Comparison of ENCODE assay signal across 9 cellular contexts in genomic region chr1:26161408-26162219, GRCh38. TPM values are rescaled to one million over a fixed set of nuclear protein-coding genes. Genes with fewer than 3 reads are reported as not detected.
A peak's percentile ranks its signal among the peaks of the same experiment; 100 is the strongest.
DNase-seq lines count a peak whose midpoint lies in the region; ATAC-seq and TF ChIP-seq lines count a peak whose summit lies in the region.
"Had no signal": no experiment of that assay in that cellular context is flagged by ENCODE, and none has a peak within 500 bp of the region (broad histone marks: within the 10 kb centered on the region; RNA-seq: fewer than 3 reads in every experiment).

No MANE protein-coding gene starts in this region.

- H3K4me1 Mint-ChIP-seq in CD4-positive, alpha-beta memory T cell = peaks cover under 1 to 11% (median 8%) of the 10 kb centered on the region in 4 donors

- no peak overlapping the region for H3K27ac Mint-ChIP-seq in CD4-positive, alpha-beta memory T cell

- DNase-seq in CD4-positive, alpha-beta memory T cell = peak in 4 of 5 donors; percentile 20 to 35 (median 26)
- peak; percentile 38 for DNase-seq in Jurkat, Clone E6-1 (ENCODE audit: low read depth, low spot score)
- DNase-seq in activated CD4-positive, CD25-positive, alpha-beta regulatory T cell treated with anti-CD3 and anti-CD28 coated beads, Interleukin-2, amount 50 U/mL, for 72 hours = peak; percentile 46
- peak in 1 of 3 donors; percentile 6 for DNase-seq in effector memory CD4-positive, alpha-beta T cell
- peak; percentile 70 for DNase-seq in lower lobe of right lung
- DNase-seq in stimulated activated CD8-positive, alpha-beta memory T cell treated with anti-CD3 and anti-CD28 coated beads, Interleukin-2, amount 100 ng/mL, for 48 hours (ENCODE audit: low read depth in 2 of 2) = peak; percentile 17 to 31

- no peaks in the 10 kb centered on the region for H3K9me3 Mint-ChIP-seq in CD4-positive, alpha-beta memory T cell

- H3K4me1 ChIP-seq in CD4-positive, alpha-beta memory T cell (ENCODE audit: insufficient read depth, low read length) = peaks cover 16% of the 10 kb centered on the region
- H3K4me1 ChIP-seq in effector memory CD4-positive, alpha-beta T cell (ENCODE audit: control insufficient read depth, insufficient read depth, low read length, poor library complexity, severe bottlenecking) = peaks cover 16% of the 10 kb centered on the region
- peaks cover 28% of the 10 kb centered on the region for H3K4me1 ChIP-seq in lower lobe of right lung

- no peaks in the 10 kb centered on the region for H3K36me3 ChIP-seq in CD4-positive, alpha-beta memory T cell (ENCODE audit: insufficient read depth, low read length)
- no peaks in the 10 kb centered on the region for H3K36me3 ChIP-seq in effector memory CD4-positive, alpha-beta T cell (ENCODE audit: control insufficient read depth, insufficient read depth, low read length)
- H3K36me3 ChIP-seq in lower lobe of right lung = no peaks in the 10 kb centered on the region

- no peaks in the 10 kb centered on the region for H3K9me3 ChIP-seq in CD4-positive, alpha-beta memory T cell (ENCODE audit: control insufficient read depth in 1 of 2, low read length in 2 of 2)
- H3K9me3 ChIP-seq in effector memory CD4-positive, alpha-beta T cell (ENCODE audit: control insufficient read depth, low read length) = no peaks in the 10 kb centered on the region
- no peaks in the 10 kb centered on the region for H3K9me3 ChIP-seq in lower lobe of right lung

- POLR2A ChIA-PET in CD4-positive, alpha-beta memory T cell (lab: Charles Lee; ENCODE audit: partially characterized antibody) = no interaction called here

- peak overlapping the region in 7 of 8 donors; percentile 40 to 74 (median 59) for H3K4me3 Mint-ChIP-seq in CD4-positive, alpha-beta memory T cell

- ATAC-seq in lower lobe of right lung = peak; percentile 62 to 77
- no peak for ATAC-seq in GM19328 (IDR thresholded peaks at IDR 0.05; ENCODE audit: unreplicated experiment)
- ATAC-seq in GM19467 (IDR thresholded peaks at IDR 0.05; ENCODE audit: unreplicated experiment) = no peak

- H3K27me3 ChIP-seq in CD4-positive, alpha-beta memory T cell (ENCODE audit: insufficient read depth, low read length) = peaks cover 7% of the 10 kb centered on the region
- peaks cover 34% of the 10 kb centered on the region for H3K27me3 ChIP-seq in effector memory CD4-positive, alpha-beta T cell (replicated peaks; ENCODE audit: control insufficient read depth, insufficient read depth, low read length, poor library complexity, severe bottlenecking)
- peaks cover 33% of the 10 kb centered on the region for H3K27me3 ChIP-seq in lower lobe of right lung (ENCODE audit: low read depth)

- no peak for TF ChIP-seq CTCF in lower lobe of right lung (IDR thresholded peaks at IDR 0.05)

- peaks cover 14 to 28% of the 10 kb centered on the region in 2 donors for H3K27me3 Mint-ChIP-seq in CD4-positive, alpha-beta memory T cell

- no peaks in the 10 kb centered on the region for H3K36me3 Mint-ChIP-seq in CD4-positive, alpha-beta memory T cell

- intact Hi-C loops in CD4-positive, alpha-beta memory T cell (cut with micrococcal nuclease) = no loop called here
- intact Hi-C loops in lower lobe of right lung (cut with DNase I) = no loop called here

- no peak overlapping the region for H3K27ac ChIP-seq in CD4-positive, alpha-beta memory T cell (ENCODE audit: low read depth, low read length)
- no peak overlapping the region for H3K27ac ChIP-seq in effector memory CD4-positive, alpha-beta T cell (ENCODE audit: insufficient read depth, low read length, poor library complexity, severe bottlenecking)
- H3K27ac ChIP-seq in lower lobe of right lung = peak overlapping the region; percentile 36
- H3K27ac ChIP-seq: KMS-11 had no signal

- H3K4me3 ChIP-seq in CD4-positive, alpha-beta memory T cell (ENCODE audit: low read length in 2 of 2) = no peak overlapping the region
- H3K4me3 ChIP-seq in Jurkat, Clone E6-1 (ENCODE audit: low read length) = peak overlapping the region; percentile 48
- peak overlapping the region; percentile 48 for H3K4me3 ChIP-seq in effector memory CD4-positive, alpha-beta T cell (ENCODE audit: insufficient read depth, low read depth, low read length, poor library complexity, severe bottlenecking)
- H3K4me3 ChIP-seq in lower lobe of right lung = peak overlapping the region; percentile 62

- CTCF ChIA-PET in CD4-positive, alpha-beta memory T cell (lab: Charles Lee; ENCODE audit: partially characterized antibody) = interaction anchor here (0.6 to 2.2 kb wide), 2 partner anchors 17 to 23 kb away, joined by 3 to 11 read pairs; no protein-coding TSS in a partner anchor

RNA-seq across cellular contexts. Expression of gene FAM110D, which starts 2.7 kb away (rescaled TPM):
- not detected for total RNA-seq in CD4-positive, alpha-beta memory T cell
- polyA plus RNA-seq in CD4-positive, alpha-beta memory T cell = not detected
- not detected for polyA plus RNA-seq in Jurkat, Clone E6-1 (2012; ENCODE audit: insufficient read depth, insufficient read length)
- 3.8 TPM for total RNA-seq in lower lobe of right lung

RNA-seq across cellular contexts. Expression of gene C1orf232, which starts 7.1 kb away (rescaled TPM):
- total RNA-seq in CD4-positive, alpha-beta memory T cell = not detected
- polyA plus RNA-seq in CD4-positive, alpha-beta memory T cell = not detected
- polyA plus RNA-seq in Jurkat, Clone E6-1 (2012; ENCODE audit: insufficient read depth, insufficient read length) = not detected
- total RNA-seq in lower lobe of right lung = not detected

RNA-seq across cellular contexts. Expression of gene ZNF593, which starts 8.1 kb away (rescaled TPM):
- total RNA-seq in CD4-positive, alpha-beta memory T cell = 10 to 100 TPM; 10.7 to 12.4 TPM
- 10 to 100 TPM; 21.6 to 32.9 TPM for polyA plus RNA-seq in CD4-positive, alpha-beta memory T cell
- 52.9 TPM for polyA plus RNA-seq in Jurkat, Clone E6-1 (2012; ENCODE audit: insufficient read depth, insufficient read length)
- total RNA-seq in lower lobe of right lung = 18.0 TPM

RNA-seq across cellular contexts. Expression of gene ZNF593OS, which starts 10.0 kb away (rescaled TPM):
- total RNA-seq in CD4-positive, alpha-beta memory T cell = not detected
- under 1 TPM; 0.53 to 0.78 TPM for polyA plus RNA-seq in CD4-positive, alpha-beta memory T cell
- not detected for polyA plus RNA-seq in Jurkat, Clone E6-1 (2012; ENCODE audit: insufficient read depth, insufficient read length)
- not detected for total RNA-seq in lower lobe of right lung

RNA-seq across cellular contexts. Expression of gene CNKSR1, which starts 15.7 kb away (rescaled TPM):
- 1 to 10 TPM; 3.4 to 4.5 TPM for total RNA-seq in CD4-positive, alpha-beta memory T cell
- polyA plus RNA-seq in CD4-positive, alpha-beta memory T cell = 1 to 10 TPM in 1 of 2 donors, under 1 TPM in 1; 0.28 to 1.1 TPM
- polyA plus RNA-seq in Jurkat, Clone E6-1 (2012; ENCODE audit: insufficient read depth, insufficient read length) = 1.6 TPM
- total RNA-seq in lower lobe of right lung = 25.0 TPM

Comparison
In these comparisons a context has a peak if more than half of its experiments do, and no peak if none do; other contexts are left out.
1. H3K4me3 ChIP-seq: peak in Jurkat, Clone E6-1 (single experiment), effector memory CD4-positive, alpha-beta T cell (single experiment) and lower lobe of right lung (single experiment); none in CD4-positive, alpha-beta memory T cell (0 of 2).
2. ATAC-seq: peak in lower lobe of right lung (2 of 2); none in GM19328 (single experiment) and GM19467 (single experiment).